ENCODE assay signal across 8 cellular contexts in the genomic region with DNA sequence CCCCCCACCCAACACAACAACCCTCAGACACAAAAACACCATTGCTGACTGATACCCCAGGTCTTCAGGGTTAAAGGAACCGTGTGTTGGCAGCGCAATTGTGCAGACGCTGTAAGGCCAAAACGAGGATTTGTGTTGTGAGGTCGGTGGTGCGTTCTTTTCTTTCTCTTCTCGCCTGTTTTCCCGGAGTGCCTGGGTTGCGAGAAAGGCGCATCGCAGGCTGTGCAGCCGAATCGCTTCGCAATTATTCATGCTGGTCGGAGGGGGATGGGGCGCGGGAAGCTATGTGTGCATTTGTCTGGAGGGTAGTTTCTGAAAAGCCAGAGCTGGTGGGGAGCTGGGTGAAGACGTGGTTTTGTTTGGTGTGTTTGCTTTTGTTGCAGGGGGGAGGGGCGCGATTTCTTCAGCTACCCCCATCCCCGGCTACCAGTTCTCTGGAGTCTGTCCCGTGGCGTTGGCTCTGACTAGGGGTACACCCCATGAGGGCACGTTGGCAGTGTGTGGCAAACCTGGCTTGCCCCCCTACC. TPM values are rescaled to one million over a fixed set of nuclear protein-coding genes. Genes with fewer than 3 reads are reported as not detected.
DNase-seq lines count a peak whose midpoint lies in the region; ATAC-seq and TF ChIP-seq lines count a peak whose summit lies in the region.

No MANE protein-coding gene starts in this region.

- peak overlapping the region; percentile 80 for H2AFZ ChIP-seq in parathyroid adenoma

- no peak for TF ChIP-seq CTCF in AG04450 (IDR thresholded peaks at IDR 0.05; ENCODE audit: low read depth, low read length)
- no peak for TF ChIP-seq CTCF in RWPE1 (conservative IDR thresholded peaks at IDR 0.05; ENCODE audit: low read depth)
- no peak for TF ChIP-seq CTCF in adrenal gland (IDR thresholded peaks at IDR 0.05)
- no peak for TF ChIP-seq CTCF in heart left ventricle (IDR thresholded peaks at IDR 0.05)
- no peak for TF ChIP-seq CTCF in parathyroid adenoma (IDR thresholded peaks at IDR 0.05)

- no peaks in the 10 kb centered on the region for H3K36me3 ChIP-seq in H7 (replicated peaks; ENCODE audit: control insufficient read depth, insufficient read depth, low read length)
- H3K36me3 ChIP-seq in adrenal gland (replicated peaks in 1 of 2): no peaks in the 10 kb centered on the region
- no peaks in the 10 kb centered on the region for H3K36me3 ChIP-seq in heart left ventricle
- H3K36me3 ChIP-seq in parathyroid adenoma (ENCODE audit: control insufficient read depth, insufficient read depth, low read length): no peaks in the 10 kb centered on the region

- WGBS in adrenal gland, 4 donors: 0 to 4% (median 1%) methylated on average over 12 to 24 of the region's 24 CpGs
- WGBS in heart left ventricle, 4 donors: 0 to 1% (median 1%) methylated on average over 21 to 24 of the region's 24 CpGs

- H3K9me3 ChIP-seq in AG04450 (ENCODE audit: control insufficient read depth, insufficient read depth, low read length) (no peaks in the 10 kb centered on the region; the same call in 1 of the 2 replicates), adrenal gland (replicated peaks in 1 of 3) (no peaks in the 10 kb centered on the region), heart left ventricle (no peaks in the 10 kb centered on the region), parathyroid adenoma (ENCODE audit: control insufficient read depth, low read length) (no peaks in the 10 kb centered on the region)

- H3K4me3 ChIP-seq in AG04450 (ENCODE audit: low read depth, low read length) (peak overlapping the region; percentile 78), H7 (ENCODE audit: insufficient read depth, low read depth, low read length) (peak overlapping the region; percentile 53), adrenal gland (peak overlapping the region in 3 of 4 donors; percentile 21 to 63 (median 58)), heart left ventricle (peak overlapping the region; percentile 61 to 92 (median 83)), parathyroid adenoma (ENCODE audit: low read depth, low read length) (peak overlapping the region; percentile 75)

- peak overlapping the region; percentile 90 for H3K4me2 ChIP-seq in parathyroid adenoma (ENCODE audit: low read length)

- DNase-seq in AG04450 (ENCODE audit: low read depth, low spot score) (peak; percentile 24), H7 (no peak), RWPE1 (ENCODE audit: low spot score) (peak; percentile 80), adrenal gland (peak; percentile 72 to 88 (median 86)), heart left ventricle (peak; percentile 62 to 74 (median 69))

- H3K27me3 ChIP-seq in AG04450 (ENCODE audit: control insufficient read depth, insufficient read depth, low read length) (peaks cover 9% of the 10 kb centered on the region), H7 (ENCODE audit: control insufficient read depth, insufficient read depth, low read length) (peaks cover 72% of the 10 kb centered on the region), adrenal gland (no peaks in the 10 kb centered on the region), heart left ventricle (no peaks in the 10 kb centered on the region), parathyroid adenoma (ENCODE audit: control insufficient read depth, insufficient read depth, low read length) (no peaks in the 10 kb centered on the region)

- H3K27ac ChIP-seq in AG04450 (ENCODE audit: low read depth, low read length) (peak overlapping the region; percentile 65), RWPE1 (peak overlapping the region; percentile 90), adrenal gland (peak overlapping the region; percentile 50 to 98 (median 97)), heart left ventricle (peak overlapping the region; percentile 94 to 99 (median 98)), parathyroid adenoma (peak overlapping the region; percentile 95)

- ATAC-seq in heart left ventricle (peak in 3 of 4 donors; percentile 2 to 3 (median 3)), GM18505 (IDR thresholded peaks at IDR 0.05; ENCODE audit: unreplicated experiment) (no peak), HG03108 (IDR thresholded peaks at IDR 0.05; ENCODE audit: unreplicated experiment) (no peak)

- no peaks in the 10 kb centered on the region for H3K79me2 ChIP-seq in parathyroid adenoma

- TF ChIP-seq POLR2A in adrenal gland (IDR thresholded peaks at IDR 0.05) (peak; percentile 34 to 78), heart left ventricle (IDR thresholded peaks at IDR 0.05) (no peak), GM18505 (IDR thresholded peaks at IDR 0.05; ENCODE audit: borderline replicate concordance, extremely low read depth, insufficient read depth, insufficient read length) (no peak)

- H3K4me1 ChIP-seq in adrenal gland (replicated peaks in 1 of 2): peaks cover 0 to 19% of the 10 kb centered on the region in 2 donors
- peaks cover 11 to 42% (median 26%) of the 10 kb centered on the region in 12 donors for H3K4me1 ChIP-seq in heart left ventricle
- peaks cover 7% of the 10 kb centered on the region for H3K4me1 ChIP-seq in parathyroid adenoma

- intact Hi-C loops in adrenal gland (cut with DNase I): no loop called here
- intact Hi-C loops in heart left ventricle (cut with DNase I): loop anchor here (1.0 to 10.0 kb wide), 14 partner anchors 17 to 325 kb away; no protein-coding TSS in a partner anchor

- CTCF ChIA-PET in AG04450 (lab: Charles Lee) (interaction anchor here (1.5 to 4.8 kb wide), 4 partner anchors 12 to 71 kb away, joined by 4 to 27 read pairs (median 15); no protein-coding TSS in a partner anchor), RWPE1 (lab: Yijun Ruan, JAX) (interaction anchor here (0.6 to 2.1 kb wide), 12 partner anchors 9 to 1629 kb away, joined by 3 to 10 read pairs (median 4); no protein-coding TSS in a partner anchor)

- POLR2A ChIA-PET in AG04450 (lab: Yijun Ruan, JAX): interaction anchor here (0.6 to 2.7 kb wide), 4 partner anchors 12 to 71 kb away, joined by 3 to 19 read pairs (median 6); no protein-coding TSS in a partner anchor
- POLR2A ChIA-PET in RWPE1 (lab: Yijun Ruan, JAX; ENCODE audit: low non-redundant PET): interaction anchor here (1.1 kb wide), 1 partner anchor 709 kb away, joined by 3 read pairs; no protein-coding TSS in a partner anchor

- no peak overlapping the region for H3K9ac ChIP-seq in parathyroid adenoma

RNA-seq across cellular contexts. Expression of a gene that starts 2.1 kb away (rescaled TPM):
- polyA plus RNA-seq in AG04450 (2011; rRNA removed): 13.7 and 17.3 TPM in 2 replicates
- polyA minus RNA-seq in AG04450 (2011; rRNA and poly(A)+ RNA removed): 12.0 and 13.5 TPM in 2 replicates
- 9.2 and 10.3 TPM in 2 replicates for total RNA-seq in H7 (2014; rRNA removed; shearing (Covaris generic))
- total RNA-seq in adrenal gland: 10 to 100 TPM; 27.8 to 69.8 (median 45.1) TPM
- polyA plus RNA-seq in adrenal gland: 10 to 100 TPM; 22.6 to 33.8 (median 29.4) TPM
- total RNA-seq in heart left ventricle: 10 to 100 TPM; 42.6 to 83.2 (median 61.6) TPM
- polyA plus RNA-seq in heart left ventricle: 10 to 100 TPM; 20.3 to 39.5 TPM

Comparison
In these comparisons a context has a peak if more than half of its experiments do, and no peak if none do; other contexts are left out.
1. POLR2A ChIP-seq: peak in adrenal gland (2 of 2); none in heart left ventricle (0 of 2) and GM18505 (single experiment).
2. ATAC-seq: peak in heart left ventricle (3 of 4); none in GM18505 (single experiment) and HG03108 (single experiment).
3. intact Hi-C loops: an anchor here in heart left ventricle (1.0 to 10.0 kb wide); none called in adrenal gland.
4. Peak in every context shown above with its lines, with median percentiles within 50 percentile points of each other: H3K27ac ChIP-seq and H3K4me3 ChIP-seq.